ENCODE assay signal across 24 cellular contexts in the genomic region with DNA sequence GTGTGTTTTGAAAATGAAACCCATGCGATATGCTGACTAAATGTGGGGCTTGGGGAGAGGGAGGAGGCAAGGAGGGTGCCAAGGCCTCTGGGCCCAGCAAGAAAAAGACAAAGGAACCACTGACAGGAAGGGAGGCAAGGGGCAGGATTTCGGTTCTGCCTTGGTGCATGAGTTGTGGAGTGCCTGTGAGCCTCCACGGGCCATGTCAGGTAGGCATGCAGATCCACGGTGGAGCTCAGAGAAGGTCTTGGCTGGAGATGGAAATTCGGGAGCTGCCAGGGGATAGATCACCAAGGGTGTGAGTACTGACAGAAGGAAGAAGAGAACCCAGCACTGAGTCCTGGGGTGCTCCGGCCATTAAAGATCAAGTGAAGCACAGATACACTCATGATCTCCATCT. TPM values are rescaled to one million over a fixed set of nuclear protein-coding genes. Genes with fewer than 3 reads are reported as not detected.
"Had no signal": no experiment of that assay in that cellular context is flagged by ENCODE, and none has a peak within 500 bp of the region (broad histone marks: within the 10 kb centered on the region; RNA-seq: fewer than 3 reads in every experiment).

No MANE protein-coding gene starts in this region.

- H3K27ac ChIP-seq: hepatocyte, left ventricle myocardium inferior, pancreas, psoas muscle, right lobe of liver, tibial nerve, upper lobe of left lung, vagina had no signal

- ATAC-seq: mucosa of descending colon; naive thymus-derived CD4-positive, alpha-beta T cell; natural killer cell treated with Interleukin-12 subunit alpha and Interleukin-12 subunit beta and Interleukin-15 and Interleukin-18, amount 100 ng/mL, for 72 hours; pancreas; psoas muscle; right lobe of liver; stimulated activated memory B cell treated with anti-CD40 and anti-IgM and Interleukin-4, amounts not matched to agents 10 μg/mL and 1 μg/mL and 100 μg/mL, for 72 hours; stimulated activated naive CD8-positive, alpha-beta T cell treated with anti-CD3 and anti-CD28 coated beads, Interleukin-15, amount 100 ng/mL, for 72 hours had no signal

- FAIRE-seq: pancreas had no signal

- H3K9me3 ChIP-seq: left ventricle myocardium inferior, mucosa of descending colon, pancreas, psoas muscle, right lobe of liver, tibial nerve, upper lobe of left lung, vagina had no signal

- DNase-seq: islet precursor cell; left ventricle myocardium inferior; midbrain; mucosa of descending colon; naive thymus-derived CD4-positive, alpha-beta T cell; nucleus accumbens; pancreas; psoas muscle; right lobe of liver; stimulated activated CD4-positive, alpha-beta T cell treated with anti-CD3 and anti-CD28 coated beads, Interleukin-1b, Interleukin-23, amount 100 ng/mL, for 48 hours; stimulated activated CD4-positive, alpha-beta T cell treated with anti-CD3 and anti-CD28 coated beads, Interleukin-2, amount 100 ng/mL, for 48 hours; stimulated activated CD4-positive, alpha-beta T cell treated with anti-CD3 and anti-CD28 coated beads, Interleukin-4, amount 100 ng/mL, for 4 hours; stimulated activated CD8-positive, alpha-beta memory T cell treated with anti-CD3 and anti-CD28 coated beads, Interleukin-4, amount 100 ng/mL, for 48 hours; stimulated activated naive CD4-positive, alpha-beta T cell treated with Interleukin-2 at 50 U/mL for 16 hours; stimulated activated naive CD8-positive, alpha-beta T cell treated with anti-CD3 and anti-CD28 coated beads, Interleukin-15, amount 100 ng/mL, for 72 hours; substantia nigra had no signal

- H3K4me1 ChIP-seq: psoas muscle, right lobe of liver had no signal

- H3K4me3 ChIP-seq: hepatocyte, left ventricle myocardium inferior, lung, mucosa of descending colon, pancreas, psoas muscle, right lobe of liver, smooth muscle cell, tibial nerve, upper lobe of left lung, vagina had no signal

- H2AFZ ChIP-seq: hepatocyte had no signal

- H3K36me3 ChIP-seq: left ventricle myocardium inferior, pancreas, right lobe of liver, upper lobe of left lung, vagina had no signal

- H3K27me3 ChIP-seq: hepatocyte, pancreas, tibial nerve, vagina had no signal

- H3K4me2 ChIP-seq: hepatocyte, smooth muscle cell had no signal

RNA-seq across cellular contexts. Expression of gene EVC, which starts 6.7 kb away (rescaled TPM):
- polyA plus RNA-seq: naive thymus-derived CD4-positive, alpha-beta T cell had no signal
